In the genomic region with DNA sequence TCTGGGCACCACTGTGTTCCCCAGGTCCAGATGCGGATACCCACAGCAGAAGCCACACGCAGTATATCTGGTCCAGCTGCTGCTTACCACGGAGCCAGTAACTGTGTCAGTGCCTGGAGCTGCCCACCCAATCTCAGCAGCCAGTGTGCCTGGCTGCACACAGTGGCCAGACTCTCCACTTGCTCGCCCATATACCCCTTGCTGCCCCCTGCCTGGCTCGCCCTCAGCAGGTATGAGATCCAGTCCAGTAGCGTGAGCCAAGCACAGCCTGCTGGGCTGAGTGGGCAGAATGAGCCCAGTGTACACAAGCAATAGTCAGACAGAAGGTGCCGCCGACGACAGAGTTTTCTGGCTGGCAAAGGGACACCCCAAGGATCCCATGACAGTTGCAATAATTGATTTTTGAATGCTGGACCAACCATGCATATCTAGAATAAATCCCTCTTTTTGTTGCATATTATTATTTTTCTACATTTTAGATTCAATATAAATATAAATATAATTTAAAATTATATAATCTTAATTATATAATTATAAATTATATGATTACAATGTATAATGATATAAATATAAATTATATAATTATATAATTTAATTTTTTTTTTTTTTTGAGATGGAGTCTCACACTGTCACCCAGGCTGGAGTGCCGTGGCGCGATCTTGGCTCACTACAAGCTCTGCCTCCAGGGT, we compare ENCODE assay signal across 1 cellular context.
TF ChIP-seq lines count a peak whose summit lies in the region.

No MANE protein-coding gene starts in this region.

TF ChIP-seq in K562, 482 proteins besides CTCF, POLR2A, EP300 and RAD21 (continued from another document):
- TF ChIP-seq, protein P1, sequence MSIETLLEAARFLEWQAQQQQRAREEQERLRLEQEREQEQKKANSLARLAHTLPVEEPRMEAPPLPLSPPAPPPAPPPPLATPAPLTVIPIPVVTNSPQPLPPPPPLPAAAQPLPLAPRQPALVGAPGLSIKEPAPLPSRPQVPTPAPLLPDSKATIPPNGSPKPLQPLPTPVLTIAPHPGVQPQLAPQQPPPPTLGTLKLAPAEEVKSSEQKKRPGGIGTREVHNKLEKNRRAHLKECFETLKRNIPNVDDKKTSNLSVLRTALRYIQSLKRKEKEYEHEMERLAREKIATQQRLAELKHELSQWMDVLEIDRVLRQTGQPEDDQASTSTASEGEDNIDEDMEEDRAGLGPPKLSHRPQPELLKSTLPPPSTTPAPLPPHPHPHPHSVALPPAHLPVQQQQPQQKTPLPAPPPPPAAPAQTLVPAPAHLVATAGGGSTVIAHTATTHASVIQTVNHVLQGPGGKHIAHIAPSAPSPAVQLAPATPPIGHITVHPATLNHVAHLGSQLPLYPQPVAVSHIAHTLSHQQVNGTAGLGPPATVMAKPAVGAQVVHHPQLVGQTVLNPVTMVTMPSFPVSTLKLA (conservative IDR thresholded peaks at IDR 0.05) = no peak
- TF ChIP-seq TEAD4 (IDR thresholded peaks at IDR 0.05; ENCODE audit: low read length) = no peak
- peak; percentile 78 for TF ChIP-seq TEAD4 (CRISPR knock-in tag; IDR thresholded peaks at IDR 0.05; ENCODE audit: borderline replicate concordance)
- TF ChIP-seq, protein P2, sequence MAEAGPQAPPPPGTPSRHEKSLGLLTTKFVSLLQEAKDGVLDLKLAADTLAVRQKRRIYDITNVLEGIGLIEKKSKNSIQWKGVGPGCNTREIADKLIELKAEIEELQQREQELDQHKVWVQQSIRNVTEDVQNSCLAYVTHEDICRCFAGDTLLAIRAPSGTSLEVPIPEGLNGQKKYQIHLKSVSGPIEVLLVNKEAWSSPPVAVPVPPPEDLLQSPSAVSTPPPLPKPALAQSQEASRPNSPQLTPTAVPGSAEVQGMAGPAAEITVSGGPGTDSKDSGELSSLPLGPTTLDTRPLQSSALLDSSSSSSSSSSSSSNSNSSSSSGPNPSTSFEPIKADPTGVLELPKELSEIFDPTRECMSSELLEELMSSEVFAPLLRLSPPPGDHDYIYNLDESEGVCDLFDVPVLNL (CRISPR knock-in tag; IDR thresholded peaks at IDR 0.05; ENCODE audit: low read depth) = peak; percentile 61; the same call in 1 of the 2 replicates
- TF ChIP-seq, protein P3, sequence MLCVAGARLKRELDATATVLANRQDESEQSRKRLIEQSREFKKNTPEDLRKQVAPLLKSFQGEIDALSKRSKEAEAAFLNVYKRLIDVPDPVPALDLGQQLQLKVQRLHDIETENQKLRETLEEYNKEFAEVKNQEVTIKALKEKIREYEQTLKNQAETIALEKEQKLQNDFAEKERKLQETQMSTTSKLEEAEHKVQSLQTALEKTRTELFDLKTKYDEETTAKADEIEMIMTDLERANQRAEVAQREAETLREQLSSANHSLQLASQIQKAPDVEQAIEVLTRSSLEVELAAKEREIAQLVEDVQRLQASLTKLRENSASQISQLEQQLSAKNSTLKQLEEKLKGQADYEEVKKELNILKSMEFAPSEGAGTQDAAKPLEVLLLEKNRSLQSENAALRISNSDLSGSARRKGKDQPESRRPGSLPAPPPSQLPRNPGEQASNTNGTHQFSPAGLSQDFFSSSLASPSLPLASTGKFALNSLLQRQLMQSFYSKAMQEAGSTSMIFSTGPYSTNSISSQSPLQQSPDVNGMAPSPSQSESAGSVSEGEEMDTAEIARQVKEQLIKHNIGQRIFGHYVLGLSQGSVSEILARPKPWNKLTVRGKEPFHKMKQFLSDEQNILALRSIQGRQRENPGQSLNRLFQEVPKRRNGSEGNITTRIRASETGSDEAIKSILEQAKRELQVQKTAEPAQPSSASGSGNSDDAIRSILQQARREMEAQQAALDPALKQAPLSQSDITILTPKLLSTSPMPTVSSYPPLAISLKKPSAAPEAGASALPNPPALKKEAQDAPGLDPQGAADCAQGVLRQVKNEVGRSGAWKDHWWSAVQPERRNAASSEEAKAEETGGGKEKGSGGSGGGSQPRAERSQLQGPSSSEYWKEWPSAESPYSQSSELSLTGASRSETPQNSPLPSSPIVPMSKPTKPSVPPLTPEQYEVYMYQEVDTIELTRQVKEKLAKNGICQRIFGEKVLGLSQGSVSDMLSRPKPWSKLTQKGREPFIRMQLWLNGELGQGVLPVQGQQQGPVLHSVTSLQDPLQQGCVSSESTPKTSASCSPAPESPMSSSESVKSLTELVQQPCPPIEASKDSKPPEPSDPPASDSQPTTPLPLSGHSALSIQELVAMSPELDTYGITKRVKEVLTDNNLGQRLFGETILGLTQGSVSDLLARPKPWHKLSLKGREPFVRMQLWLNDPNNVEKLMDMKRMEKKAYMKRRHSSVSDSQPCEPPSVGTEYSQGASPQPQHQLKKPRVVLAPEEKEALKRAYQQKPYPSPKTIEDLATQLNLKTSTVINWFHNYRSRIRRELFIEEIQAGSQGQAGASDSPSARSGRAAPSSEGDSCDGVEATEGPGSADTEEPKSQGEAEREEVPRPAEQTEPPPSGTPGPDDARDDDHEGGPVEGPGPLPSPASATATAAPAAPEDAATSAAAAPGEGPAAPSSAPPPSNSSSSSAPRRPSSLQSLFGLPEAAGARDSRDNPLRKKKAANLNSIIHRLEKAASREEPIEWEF (CRISPR knock-in tag; IDR thresholded peaks at IDR 0.05) = no peak
- TF ChIP-seq ZNF133 (CRISPR knock-in tag; IDR thresholded peaks at IDR 0.05) = no peak
- peak; percentile 93; the same call in 1 of the 2 replicates for TF ChIP-seq TAF15 (IDR thresholded peaks at IDR 0.05; ENCODE audit: low read depth, low read length)
- no peak for TF ChIP-seq RUNX1 (IDR thresholded peaks at IDR 0.05; ENCODE audit: low read depth)
- TF ChIP-seq IRF2 (CRISPR knock-in tag; IDR thresholded peaks at IDR 0.05) = peak; percentile 75; the same call in 1 of the 2 replicates
- TF ChIP-seq DDX20 (tag; IDR thresholded peaks at IDR 0.05; ENCODE audit: low read depth) = no peak
- TF ChIP-seq, protein P4, sequence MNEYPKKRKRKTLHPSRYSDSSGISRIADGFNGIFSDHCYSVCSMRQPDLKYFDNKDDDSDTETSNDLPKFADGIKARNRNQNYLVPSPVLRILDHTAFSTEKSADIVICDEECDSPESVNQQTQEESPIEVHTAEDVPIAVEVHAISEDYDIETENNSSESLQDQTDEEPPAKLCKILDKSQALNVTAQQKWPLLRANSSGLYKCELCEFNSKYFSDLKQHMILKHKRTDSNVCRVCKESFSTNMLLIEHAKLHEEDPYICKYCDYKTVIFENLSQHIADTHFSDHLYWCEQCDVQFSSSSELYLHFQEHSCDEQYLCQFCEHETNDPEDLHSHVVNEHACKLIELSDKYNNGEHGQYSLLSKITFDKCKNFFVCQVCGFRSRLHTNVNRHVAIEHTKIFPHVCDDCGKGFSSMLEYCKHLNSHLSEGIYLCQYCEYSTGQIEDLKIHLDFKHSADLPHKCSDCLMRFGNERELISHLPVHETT (CRISPR knock-in tag; conservative IDR thresholded peaks at IDR 0.05 in 1 of 2, IDR thresholded peaks at IDR 0.05 in 1 of 2) = peak in 1 of 2 experiments; percentile 11; a peak in 1 of 4 replicates
- TF ChIP-seq RBM39 (optimal IDR thresholded peaks at IDR 0.05; ENCODE audit: low read depth, low read length) = no peak
- peak; percentile 24; the same call in 1 of the 2 replicates for TF ChIP-seq FOXJ3 (CRISPR knock-in tag; IDR thresholded peaks at IDR 0.05)
- no peak for TF ChIP-seq ELF2 (CRISPR knock-in tag; IDR thresholded peaks at IDR 0.05)
- TF ChIP-seq C11orf30 (IDR thresholded peaks at IDR 0.05; ENCODE audit: low read depth) = no peak
- no peak for TF ChIP-seq SMARCE1 (IDR thresholded peaks at IDR 0.05)
- TF ChIP-seq ZNF184 (CRISPR knock-in tag; IDR thresholded peaks at IDR 0.05) = peak; percentile 64; the same call in 1 of the 2 replicates
- TF ChIP-seq SMARCA4 (IDR thresholded peaks at IDR 0.05) = no peak
- TF ChIP-seq, protein P5, sequence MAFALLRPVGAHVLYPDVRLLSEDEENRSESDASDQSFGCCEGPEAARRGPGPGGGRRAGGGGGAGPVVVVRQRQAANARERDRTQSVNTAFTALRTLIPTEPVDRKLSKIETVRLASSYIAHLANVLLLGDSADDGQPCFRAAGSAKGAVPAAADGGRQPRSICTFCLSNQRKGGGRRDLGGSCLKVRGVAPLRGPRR (CRISPR knock-in tag; IDR thresholded peaks at IDR 0.05) = no peak
- TF ChIP-seq ZNF507 (tag; conservative IDR thresholded peaks at IDR 0.05) = no peak
